Comparison of ENCODE assay signal across 8 cellular contexts in the genomic region with DNA sequence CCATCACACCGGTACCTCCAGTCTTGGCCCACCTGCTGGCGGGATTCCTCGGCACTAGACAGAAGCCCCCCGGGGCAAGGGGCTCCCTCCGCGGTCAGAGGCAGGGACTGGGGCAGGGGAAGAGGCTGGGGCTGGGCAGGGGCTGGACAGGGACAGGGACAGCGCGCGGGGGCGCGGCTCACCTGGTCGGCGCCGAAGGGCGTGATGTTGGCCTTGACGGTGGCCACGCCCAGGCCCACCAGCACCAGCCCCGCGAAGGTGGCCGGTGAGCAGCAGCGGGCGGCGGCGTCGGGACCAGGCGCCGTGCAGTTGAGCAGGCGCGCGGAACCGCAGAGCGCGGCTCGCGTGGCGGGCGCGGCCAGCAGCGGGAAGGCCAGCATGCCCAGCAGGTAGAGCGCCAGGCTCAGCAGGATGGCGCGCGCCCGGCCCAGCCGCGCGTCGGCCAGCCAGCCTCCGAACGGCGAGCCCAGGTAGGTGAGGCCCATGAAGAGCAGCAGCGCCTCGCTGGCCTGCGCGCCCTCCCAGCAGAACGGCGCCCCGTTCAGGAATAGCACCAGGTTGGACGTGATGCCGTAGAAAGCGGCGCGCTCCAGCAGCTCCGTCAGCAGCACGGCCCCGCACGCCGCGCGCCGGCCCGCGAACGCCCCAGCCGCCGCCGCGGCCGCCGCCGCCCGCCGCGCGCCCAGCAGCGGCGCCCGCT. TPM values are rescaled to one million over a fixed set of nuclear protein-coding genes. Genes with fewer than 3 reads are reported as not detected.
DNase-seq lines count a peak whose midpoint lies in the region; TF ChIP-seq lines count a peak whose summit lies in the region.

No MANE protein-coding gene starts in this region.

- peaks cover 33 to 38% of the 10 kb centered on the region in 2 experiments for H3K4me1 Mint-ChIP-seq in H9
- H3K4me1 Mint-ChIP-seq in activated naive CD8-positive, alpha-beta T cell (ENCODE audit: low read depth) = peaks cover 40% of the 10 kb centered on the region

- H3K79me2 ChIP-seq in H9 (ENCODE audit: insufficient read depth, low read length) = peaks cover 29% of the 10 kb centered on the region; the same call in 1 of the 2 replicates
- peaks cover 49% of the 10 kb centered on the region for H3K79me2 ChIP-seq in Karpas-422 (ENCODE audit: low read length)
- peaks cover 50% of the 10 kb centered on the region for H3K79me2 ChIP-seq in hepatocyte

- H3K4me3 ChIP-seq in Karpas-422 (ENCODE audit: low read length) (peak overlapping the region; percentile 98), hepatocyte (peak overlapping the region; percentile 91), skin epidermis (peak overlapping the region; percentile 81 to 98 (median 88))

- no peaks in the 10 kb centered on the region; the same call in 1 of the 2 replicates for H3K27me3 Mint-ChIP-seq in H9 (ENCODE audit: low read depth)
- H3K27me3 Mint-ChIP-seq in activated naive CD8-positive, alpha-beta T cell = no peaks in the 10 kb centered on the region

- H2BK20ac ChIP-seq in H9 (ENCODE audit: low read depth, low read length, poor library complexity, severe bottlenecking) = no peak overlapping the region

- no peak overlapping the region for H3T11ph ChIP-seq in H9 (ENCODE audit: low read length)

- no peaks in the 10 kb centered on the region for H3K27me3 ChIP-seq in H9 (ENCODE audit: insufficient read depth, low read length)
- H3K27me3 ChIP-seq in Karpas-422 (ENCODE audit: low read length) = no peaks in the 10 kb centered on the region
- H3K27me3 ChIP-seq in hepatocyte = no peaks in the 10 kb centered on the region

- no CpG with 5 or more reads among the region's 88 CpGs for WGBS in H9 (ENCODE audit: extremely low coverage, insufficient read length, low lambda C conversion rate)
- WGBS in hepatocyte (ENCODE audit: low lambda C conversion rate, missing lambda C conversion rate) = 2% methylated on average over 65 of the region's 88 CpGs

- TF ChIP-seq CTCF in H9 (conservative IDR thresholded peaks at IDR 0.05) (no peak), hepatocyte (IDR thresholded peaks at IDR 0.05; ENCODE audit: poor library complexity) (no peak)

- no peaks in the 10 kb centered on the region for H3K9me2 ChIP-seq in Karpas-422 (replicated peaks; ENCODE audit: insufficient read depth, low read length)
- H3K9me2 ChIP-seq in hepatocyte (replicated peaks; ENCODE audit: insufficient read depth) = no peaks in the 10 kb centered on the region

- peaks cover 6% of the 10 kb centered on the region for H3K79me1 ChIP-seq in H9 (ENCODE audit: insufficient read depth, low read depth, low read length, poor library complexity, severe bottlenecking)

- no peak overlapping the region for H2AFZ ChIP-seq in H9 (ENCODE audit: low read length)
- H2AFZ ChIP-seq in Karpas-422 (ENCODE audit: low read length) = no peak overlapping the region; the same call in 1 of the 2 replicates
- H2AFZ ChIP-seq in hepatocyte = peak overlapping the region; percentile 82

- H2BK12ac ChIP-seq in H9 (ENCODE audit: insufficient read length, low read depth, low read length) = no peak overlapping the region

- H4K5ac ChIP-seq in H9 (ENCODE audit: insufficient read length, low read depth, low read length) = no peak overlapping the region

- H3K23ac ChIP-seq in H9 (ENCODE audit: insufficient read length, low read depth, low read length) = no peak overlapping the region

- H3K36me3 Mint-ChIP-seq in H9 (ENCODE audit: insufficient read depth in 1 of 3, low read depth in 3 of 3) = peaks cover 9 to 24% (median 24%) of the 10 kb centered on the region in 3 experiments; a peak in 6 of 7 replicates
- peaks cover 3% of the 10 kb centered on the region for H3K36me3 Mint-ChIP-seq in activated naive CD8-positive, alpha-beta T cell

- no peak overlapping the region for H4K8ac ChIP-seq in H9 (replicated peaks; ENCODE audit: insufficient read length, low read depth, low read length)

- H3K4ac ChIP-seq in H9 (ENCODE audit: low read depth, low read length) = no peak overlapping the region

- H3K9ac ChIP-seq in H9 (ENCODE audit: extremely low read depth, insufficient read length, low read length) (peak overlapping the region; percentile 79), Karpas-422 (ENCODE audit: low read length) (peak overlapping the region; percentile 95)

- H2BK5ac ChIP-seq in H9 (ENCODE audit: insufficient read length, low read length) = no peak overlapping the region

- peak overlapping the region; percentile 86 to 90 for H3K4me3 Mint-ChIP-seq in H9
- peak overlapping the region; percentile 85 for H3K4me3 Mint-ChIP-seq in activated naive CD8-positive, alpha-beta T cell

- peaks cover 13% of the 10 kb centered on the region for H3K23me2 ChIP-seq in H9 (ENCODE audit: insufficient read length, low read depth, low read length, poor library complexity, severe bottlenecking)

- H3K56ac ChIP-seq in H9 (ENCODE audit: insufficient read length, low read depth, low read length) = no peak overlapping the region

- H3K36me3 ChIP-seq in Karpas-422 (ENCODE audit: insufficient read depth, low read length) = peaks cover 5% of the 10 kb centered on the region; the same call in 1 of the 2 replicates
- H3K36me3 ChIP-seq in hepatocyte (replicated peaks; ENCODE audit: insufficient read depth, low read depth) = no peaks in the 10 kb centered on the region

- no peak overlapping the region for H2BK120ac ChIP-seq in H9 (ENCODE audit: low read depth, low read length, poor library complexity, severe bottlenecking)

- DNase-seq in NCI-H748 (lab: John Stamatoyannopoulos, UW; ENCODE audit: unreplicated experiment) (peak; percentile 82), NCI-H748 treated with DMSO at 0.1 percent for 48 hours (lab: John Stamatoyannopoulos, UW) (no peak), H9 (peak; percentile 80), Karpas-422 (no peak), hepatocyte (ENCODE audit: low spot score) (peak; percentile 78), NCI-H226 (no peak)

- peak overlapping the region; percentile 32 for H3K18ac ChIP-seq in H9 (ENCODE audit: insufficient read length, low read depth, low read length)

- no peaks in the 10 kb centered on the region for H3K9me3 ChIP-seq in H9 (ENCODE audit: control insufficient read depth, low read depth, low read length)
- H3K9me3 ChIP-seq in Karpas-422 (ENCODE audit: low read length) = peaks cover 5% of the 10 kb centered on the region
- no peaks in the 10 kb centered on the region for H3K9me3 ChIP-seq in hepatocyte (ENCODE audit: low read depth)

- H2BK15ac ChIP-seq in H9 (ENCODE audit: low read depth, low read length) = no peak overlapping the region

- H3K14ac ChIP-seq in H9 (ENCODE audit: insufficient read depth, low read length) = peak overlapping the region; percentile 60

- no peak overlapping the region for H4K91ac ChIP-seq in H9 (ENCODE audit: insufficient read length, low read depth, low read length)

- no peak overlapping the region for H2AK5ac ChIP-seq in H9 (ENCODE audit: insufficient read length, low read length)

- H3K27ac Mint-ChIP-seq in H9 = peak overlapping the region in 1 of 3 experiments; percentile 65; a peak in 1 of 7 replicates
- no peak overlapping the region for H3K27ac Mint-ChIP-seq in activated naive CD8-positive, alpha-beta T cell

- H3K4me2 ChIP-seq in H9 (ENCODE audit: insufficient read depth, insufficient read length, low read length) = peak overlapping the region; percentile 61
- peak overlapping the region; percentile 92 for H3K4me2 ChIP-seq in Karpas-422 (ENCODE audit: low read depth, low read length, poor library complexity, severe bottlenecking)
- H3K4me2 ChIP-seq in hepatocyte = peak overlapping the region; percentile 92

- H3K4me1 ChIP-seq in H9 (ENCODE audit: insufficient read depth, low read length) = peaks cover 5% of the 10 kb centered on the region
- H3K4me1 ChIP-seq in Karpas-422 (ENCODE audit: low read length) = peaks cover 53% of the 10 kb centered on the region
- peaks cover 22% of the 10 kb centered on the region for H3K4me1 ChIP-seq in hepatocyte (ENCODE audit: insufficient read depth)

- H4K20me1 ChIP-seq in H9 (ENCODE audit: control insufficient read depth, insufficient read depth, insufficient read length) (no peaks in the 10 kb centered on the region), Karpas-422 (ENCODE audit: insufficient read depth, low read depth, low read length) (peaks cover 3% of the 10 kb centered on the region; the same call in 1 of the 2 replicates), hepatocyte (ENCODE audit: insufficient read depth, poor library complexity, severe bottlenecking) (peaks cover 40% of the 10 kb centered on the region)

- H3K27ac ChIP-seq in H9 (ENCODE audit: insufficient read length, low read depth, low read length) = no peak overlapping the region
- H3K27ac ChIP-seq in Karpas-422 (ENCODE audit: low read length) = peak overlapping the region; percentile 48; the same call in 1 of the 2 replicates
- H3K27ac ChIP-seq in hepatocyte = peak overlapping the region; percentile 95
- H3K27ac ChIP-seq in skin epidermis = peak overlapping the region; percentile 73 to 95 (median 88)

- no peaks in the 10 kb centered on the region for H3K9me3 Mint-ChIP-seq in H9
- H3K9me3 Mint-ChIP-seq in activated naive CD8-positive, alpha-beta T cell (ENCODE audit: low read depth) = no peaks in the 10 kb centered on the region

RNA-seq across cellular contexts. Expression of gene SLC15A4, which starts 0.4 kb away (rescaled TPM):
- total RNA-seq in H9 (2021) (21.6 and 23.0 TPM in 2 replicates), hepatocyte (34.6 and 48.5 TPM in 2 replicates)
- total RNA-seq in Karpas-422 (2014; rRNA removed; shearing (Covaris generic); ENCODE audit: low replicate concordance) = 29.0 and 32.1 TPM in 2 replicates
- 29.9 and 33.6 TPM in 2 replicates for polyA plus RNA-seq in hepatocyte

RNA-seq across cellular contexts. Expression of gene GLT1D1, which starts 29.9 kb away (rescaled TPM):
- 6.7 and 7.0 TPM in 2 replicates for total RNA-seq in H9 (2021)
- not detected in 2 replicates for total RNA-seq in Karpas-422 (2014; rRNA removed; shearing (Covaris generic); ENCODE audit: low replicate concordance)
- total RNA-seq in hepatocyte = 0.92 and 1.8 TPM in 2 replicates
- 1.1 and 1.9 TPM in 2 replicates for polyA plus RNA-seq in hepatocyte

Comparison
In these comparisons a context has a peak if more than half of its experiments do, and no peak if none do; other contexts are left out.
1. DNase-seq: peak in NCI-H748 (single experiment), H9 (single experiment) and hepatocyte (single experiment); none in NCI-H748 treated with DMSO at 0.1 percent for 48 hours (single experiment), Karpas-422 (single experiment) and NCI-H226 (single experiment).
2. Peak in every context shown above with its lines, with median percentiles within 50 percentile points of each other: H3K4me2 ChIP-seq and H3K4me3 ChIP-seq.